ENCODE assay signal across 27 cellular contexts in the genomic region with DNA sequence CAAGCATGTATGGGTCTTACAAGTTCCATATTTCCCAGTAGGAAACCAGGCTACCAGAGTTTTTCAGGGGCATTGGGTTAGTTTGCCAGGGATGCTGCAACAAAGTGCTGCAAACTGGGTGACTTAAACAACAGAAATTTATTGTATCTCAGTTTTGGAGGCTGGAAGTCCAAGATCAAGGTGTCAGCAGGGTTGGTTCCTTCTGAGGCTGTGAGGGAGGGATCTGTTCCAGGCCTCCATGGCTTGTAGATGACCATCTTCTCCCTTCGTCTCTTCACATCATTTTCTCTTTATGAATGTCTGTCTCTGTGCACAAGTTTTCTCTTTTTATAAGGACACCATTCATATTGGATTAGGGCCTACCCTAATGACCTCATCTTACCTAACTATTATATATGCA.
"Had no signal": no experiment of that assay in that cellular context is flagged by ENCODE, and none has a peak within 500 bp of the region (broad histone marks: within the 10 kb centered on the region; RNA-seq: fewer than 3 reads in every experiment).

No MANE protein-coding gene starts in this region.

- H3K4me2 ChIP-seq: SK-N-SH had no signal

- H3K4me1 ChIP-seq: Peyer's patch, SJSA1 had no signal

- H3K9ac ChIP-seq: SK-N-SH had no signal

- ATAC-seq: activated CD4-positive, alpha-beta T cell treated with anti-CD3 and anti-CD28 coated beads for 36 hours; activated CD4-positive, CD25-positive, alpha-beta regulatory T cell treated with anti-CD3 and anti-CD28 coated beads, Interleukin-2, amount 50 U/mL, for 24 hours; activated CD8-positive, alpha-beta T cell treated with anti-CD3 and anti-CD28 coated beads, Interleukin-2, amount 10 ng/mL, durations not matched to agents 7 days and 5 days; PC-3; WTC11 had no signal

- H3K9me3 ChIP-seq: Peyer's patch, SJSA1, SK-N-SH had no signal

- DNase-seq: activated CD4-positive, alpha-beta T cell treated with anti-CD3 and anti-CD28 coated beads for 36 hours; activated CD4-positive, alpha-beta T cell treated with anti-CD3 and anti-CD28 coated beads, Interleukin-2, amount 10 ng/mL, durations not matched to agents 7 days and 5 days; activated CD4-positive, alpha-beta T cell treated with anti-CD3 and anti-CD28 coated beads, Interleukin-2, amount 50 U/mL, for 48 hours; activated CD8-positive, alpha-beta T cell treated with anti-CD3 and anti-CD28 coated beads, Interleukin-2, amount 10 ng/mL, durations not matched to agents 7 days and 5 days; activated gamma-delta T cell; activated naive CD4-positive, alpha-beta T cell treated with Interleukin-2 at 50 U/mL for 16 hours; activated naive CD8-positive, alpha-beta T cell treated with anti-CD3 and anti-CD28 coated beads, Interleukin-2, amount 10 ng/mL, durations not matched to agents 7 days and 5 days; activated T-cell treated with anti-CD3 and anti-CD28 coated beads, Interleukin-2, amount 50 U/mL, for 24 hours; MG63; NCI-H1092; NCI-H1436 treated with DMSO at 0.1 percent for 48 hours; NCI-H1694 treated with DMSO at 0.1 percent for 48 hours; NCI-H2029; NCI-H446; NCI-H524 treated with DMSO at 0.1 percent for 48 hours; NK-92 treated with Interleukin-12 subunit alpha and Interleukin-12 subunit beta, amount 100 ng/mL, for 24 hours; PC-3; Peyer's patch; RPMI8226; SHP77 treated with DMSO at 0.1 percent for 48 hours; SK-N-SH had no signal

- H3K36me3 ChIP-seq: cardiac muscle cell, MG63, SJSA1 had no signal

- H3K4me3 ChIP-seq: ascending aorta, cardiac muscle cell, MG63, Peyer's patch, SJSA1 had no signal

- H3K27me3 ChIP-seq: ascending aorta, cardiac muscle cell, MG63, Peyer's patch, SJSA1 had no signal

- FAIRE-seq: TTC549 had no signal

- H3K27ac ChIP-seq: ascending aorta, cardiac muscle cell, Peyer's patch, SJSA1 had no signal
